In genomic region chr13:76523740-76524382, GRCh38 we compare ENCODE assay signal across 1 cellular context.
TF ChIP-seq lines count a peak whose summit lies in the region.

No MANE protein-coding gene starts in this region.

TF ChIP-seq in GM12878, 131 proteins besides CTCF, POLR2A, EP300 and RAD21 (continued from another document):
- TF ChIP-seq, protein P1, sequence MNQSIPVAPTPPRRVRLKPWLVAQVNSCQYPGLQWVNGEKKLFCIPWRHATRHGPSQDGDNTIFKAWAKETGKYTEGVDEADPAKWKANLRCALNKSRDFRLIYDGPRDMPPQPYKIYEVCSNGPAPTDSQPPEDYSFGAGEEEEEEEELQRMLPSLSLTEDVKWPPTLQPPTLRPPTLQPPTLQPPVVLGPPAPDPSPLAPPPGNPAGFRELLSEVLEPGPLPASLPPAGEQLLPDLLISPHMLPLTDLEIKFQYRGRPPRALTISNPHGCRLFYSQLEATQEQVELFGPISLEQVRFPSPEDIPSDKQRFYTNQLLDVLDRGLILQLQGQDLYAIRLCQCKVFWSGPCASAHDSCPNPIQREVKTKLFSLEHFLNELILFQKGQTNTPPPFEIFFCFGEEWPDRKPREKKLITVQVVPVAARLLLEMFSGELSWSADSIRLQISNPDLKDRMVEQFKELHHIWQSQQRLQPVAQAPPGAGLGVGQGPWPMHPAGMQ (IDR thresholded peaks at IDR 0.05; ENCODE audit: borderline replicate concordance) = no peak
- TF ChIP-seq ATF7 (IDR thresholded peaks at IDR 0.05; ENCODE audit: low read depth) (peak; percentile 45; the same call in 1 of the 2 replicates), RUNX3 (IDR thresholded peaks at IDR 0.05; ENCODE audit: low read length) (peak; percentile 61), NFIC (IDR thresholded peaks at IDR 0.05; ENCODE audit: low read depth, low read length) (peak; percentile 62), TBL1XR1 (IDR thresholded peaks at IDR 0.05; ENCODE audit: low read depth, low read length) (no peak)
- TF ChIP-seq, protein P2, sequence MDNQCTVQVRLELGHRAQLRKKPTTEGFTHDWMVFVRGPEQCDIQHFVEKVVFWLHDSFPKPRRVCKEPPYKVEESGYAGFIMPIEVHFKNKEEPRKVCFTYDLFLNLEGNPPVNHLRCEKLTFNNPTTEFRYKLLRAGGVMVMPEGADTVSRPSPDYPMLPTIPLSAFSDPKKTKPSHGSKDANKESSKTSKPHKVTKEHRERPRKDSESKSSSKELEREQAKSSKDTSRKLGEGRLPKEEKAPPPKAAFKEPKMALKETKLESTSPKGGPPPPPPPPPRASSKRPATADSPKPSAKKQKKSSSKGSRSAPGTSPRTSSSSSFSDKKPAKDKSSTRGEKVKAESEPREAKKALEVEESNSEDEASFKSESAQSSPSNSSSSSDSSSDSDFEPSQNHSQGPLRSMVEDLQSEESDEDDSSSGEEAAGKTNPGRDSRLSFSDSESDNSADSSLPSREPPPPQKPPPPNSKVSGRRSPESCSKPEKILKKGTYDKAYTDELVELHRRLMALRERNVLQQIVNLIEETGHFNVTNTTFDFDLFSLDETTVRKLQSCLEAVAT (IDR thresholded peaks at IDR 0.05) = no peak
TF ChIP-seq in GM12878: peak in this region for 4.
